8 cellular contexts compared by ENCODE assay signal in genomic region chr1:109090415-109091195, GRCh38. TPM values are rescaled to one million over a fixed set of nuclear protein-coding genes. Genes with fewer than 3 reads are reported as not detected.
DNase-seq lines count a peak whose midpoint lies in the region; ATAC-seq, FAIRE-seq and TF ChIP-seq lines count a peak whose summit lies in the region.

Gene TMEM167B (plus strand): TSS chr1:109090764. CDS start chr1:109090873, 109 bp downstream.

- H3K27me3 Mint-ChIP-seq in astrocyte (ENCODE audit: low read depth, unreplicated experiment), result no peaks in the 10 kb centered on the region

- no peaks in the 10 kb centered on the region for H3K9me3 ChIP-seq in astrocyte (ENCODE audit: insufficient read depth, low read depth, low read length)

- H3K4me1 Mint-ChIP-seq in astrocyte (ENCODE audit: low read depth, unreplicated experiment), result peaks cover 8% of the 10 kb centered on the region

- peak within 1 kb of the TSS; percentile 93 for H3K4me2 ChIP-seq in astrocyte (ENCODE audit: low read length)

- peak within 1 kb of the TSS; percentile 77 for H3K4me3 ChIP-seq in astrocyte (ENCODE audit: insufficient read depth, low read depth, low read length)

- peaks cover 48% of the 10 kb centered on the region for H3K79me2 ChIP-seq in astrocyte (ENCODE audit: insufficient read depth, low read length)

- H3K27ac ChIP-seq in astrocyte (ENCODE audit: low read depth, low read length), result peak within 1 kb of the TSS; percentile 96

- H2AFZ ChIP-seq in astrocyte (ENCODE audit: low read depth, low read length), result peak within 1 kb of the TSS; percentile 90

- peak within 1 kb of the TSS; percentile 99 for H3K27ac Mint-ChIP-seq in astrocyte (ENCODE audit: unreplicated experiment)

- peak within 1 kb of the TSS; percentile 94 for H3K9ac ChIP-seq in astrocyte (ENCODE audit: low read length)

- H4K20me1 ChIP-seq in astrocyte (ENCODE audit: insufficient read depth, low read length), result no peaks in the 10 kb centered on the region

- H3K27me3 ChIP-seq in astrocyte (ENCODE audit: insufficient read depth, low read length), result no peaks in the 10 kb centered on the region

- peaks cover 6% of the 10 kb centered on the region for H3K36me3 Mint-ChIP-seq in astrocyte (ENCODE audit: low read depth, unreplicated experiment)

- H3K4me1 ChIP-seq in astrocyte (ENCODE audit: insufficient read depth, low read length), result peaks cover 23% of the 10 kb centered on the region

- peaks cover 9% of the 10 kb centered on the region for H3K9me3 Mint-ChIP-seq in astrocyte (ENCODE audit: unreplicated experiment)

- peak; percentile 74 for ATAC-seq in GM18508 (IDR thresholded peaks at IDR 0.05; ENCODE audit: insufficient read depth, unreplicated experiment)
- ATAC-seq in HG02981 (IDR thresholded peaks at IDR 0.05; ENCODE audit: unreplicated experiment), result peak; percentile 92

- DNase-seq in NCI-H2029 treated with DMSO at 0.1 percent for 48 hours (lab: John Stamatoyannopoulos, UW), result peak; percentile 79
- DNase-seq in T-helper 22 cell (ENCODE audit: low read depth), result peak; percentile 79
- DNase-seq in astrocyte (ENCODE audit: low read depth), result peak; percentile 97
- peak; percentile 87 for DNase-seq in hepatic stellate cell (ENCODE audit: low spot score)
- DNase-seq in renal cortical epithelial cell (ENCODE audit: low read depth), result peak; percentile 92
- DNase-seq in D721Med (ENCODE audit: insufficient read length, low spot score), result no peak

- H3K36me3 ChIP-seq in astrocyte (ENCODE audit: insufficient read depth, low read length), result peaks cover 4% of the 10 kb centered on the region

- peak within 1 kb of the TSS; percentile 93 for H3K4me3 Mint-ChIP-seq in astrocyte (ENCODE audit: unreplicated experiment)

- FAIRE-seq in astrocyte (lab: Jason Lieb, UNC) (no peak), D721Med (lab: Jason Lieb, UNC) (no peak)

- no peak for TF ChIP-seq CTCF in astrocyte (IDR thresholded peaks at IDR 0.05; ENCODE audit: insufficient read depth, low read depth, low read length)
- TF ChIP-seq CTCF in D721Med (IDR thresholded peaks at IDR 0.05; ENCODE audit: insufficient read depth, missing control alignments), result no peak

RNA-seq across cellular contexts. Expression of gene TMEM167B, which starts in this region (rescaled TPM):
- total RNA-seq in astrocyte (31.9 and 33.6 TPM in 2 replicates), renal cortical epithelial cell (21.4 and 32.1 TPM in 2 replicates)
